ENCODE assay signal across 8 cellular contexts in genomic region chr3:149273096-149273751, GRCh38. TPM values are rescaled to one million over a fixed set of nuclear protein-coding genes. Genes with fewer than 3 reads are reported as not detected.
DNase-seq lines count a peak whose midpoint lies in the region; ATAC-seq and TF ChIP-seq lines count a peak whose summit lies in the region.

No MANE protein-coding gene starts in this region.

- ATAC-seq in GM18498 (IDR thresholded peaks at IDR 0.05; ENCODE audit: unreplicated experiment) = peak; percentile 77
- peak; percentile 82 for ATAC-seq in HG02870 (IDR thresholded peaks at IDR 0.05; ENCODE audit: unreplicated experiment)
- peak; percentile 86 for ATAC-seq in memory B cell (ENCODE audit: low read depth)

- no peaks in the 10 kb centered on the region for H3K9me3 ChIP-seq in endodermal cell (ENCODE audit: control insufficient read depth, low read length)
- H3K9me3 ChIP-seq in uterus = no peaks in the 10 kb centered on the region

- H3K4me1 Mint-ChIP-seq in endodermal cell (peaks cover 17% of the 10 kb centered on the region), memory B cell (peaks cover 17% of the 10 kb centered on the region)

- H3K9ac ChIP-seq in endodermal cell (ENCODE audit: extremely low read depth, low read length, poor library complexity, severe bottlenecking) = no peak overlapping the region

- DNase-seq in NCI-H1092 treated with DMSO at 0.1 percent for 48 hours (lab: John Stamatoyannopoulos, UW) = peak; percentile 90
- peak; percentile 18 for DNase-seq in SIG-M5 (lab: John Stamatoyannopoulos, UW)
- DNase-seq in endodermal cell = peak; percentile 75
- DNase-seq in memory B cell (ENCODE audit: low spot score in 2 of 2) = peak; percentile 19 to 52
- DNase-seq in uterus = peak; percentile 40 to 69

- intact Hi-C loops in uterus (cut with DNase I; ENCODE audit: low total_unique reads) = loop anchor here (5.0 to 10.0 kb wide), 3 partner anchors 156 to 318 kb away; no protein-coding TSS in a partner anchor

- H3K36me3 Mint-ChIP-seq in endodermal cell (ENCODE audit: low read depth) (no peaks in the 10 kb centered on the region), memory B cell (no peaks in the 10 kb centered on the region)

- no peaks in the 10 kb centered on the region for H3K4me1 ChIP-seq in endodermal cell (ENCODE audit: control insufficient read depth, insufficient read depth, low read length)
- no peaks in the 10 kb centered on the region for H3K4me1 ChIP-seq in uterus

- no peak overlapping the region for H3K4me3 ChIP-seq in endodermal cell (ENCODE audit: low read length)
- no peak overlapping the region for H3K4me3 ChIP-seq in uterus

- H3K27ac Mint-ChIP-seq in endodermal cell (no peak overlapping the region), memory B cell (no peak overlapping the region)

- H3K27ac ChIP-seq in C4-2B (no peak overlapping the region), endodermal cell (ENCODE audit: low read depth, low read length) (no peak overlapping the region), uterus (peak overlapping the region; percentile 26 to 31)

- TF ChIP-seq CTCF in C4-2B (conservative IDR thresholded peaks at IDR 0.05) = peak; percentile 99
- TF ChIP-seq CTCF in endodermal cell (conservative IDR thresholded peaks at IDR 0.05) = peak; percentile 98
- TF ChIP-seq CTCF in uterus (IDR thresholded peaks at IDR 0.05) = peak; percentile 90 to 97 (median 94)

- H3K4me3 Mint-ChIP-seq in endodermal cell (no peak overlapping the region), memory B cell (no peak overlapping the region)

- H3K36me3 ChIP-seq in endodermal cell (ENCODE audit: control insufficient read depth, insufficient read depth, low read length) (no peaks in the 10 kb centered on the region), uterus (no peaks in the 10 kb centered on the region)

- H3K9me3 Mint-ChIP-seq in endodermal cell (no peaks in the 10 kb centered on the region), memory B cell (no peaks in the 10 kb centered on the region)

- TF ChIP-seq POLR2A in uterus (IDR thresholded peaks at IDR 0.05) = no peak

- 5 to 33% methylated on average over 2 to 4 of the region's 4 CpGs for WGBS in endodermal cell (ENCODE audit: insufficient coverage in 1 of 2, insufficient read length in 1 of 2), 2 experiments

- no peaks in the 10 kb centered on the region for H3K27me3 ChIP-seq in endodermal cell (ENCODE audit: control insufficient read depth, insufficient read depth, low read length, poor library complexity, severe bottlenecking)
- no peaks in the 10 kb centered on the region for H3K27me3 ChIP-seq in uterus

- H3K27me3 Mint-ChIP-seq in endodermal cell (ENCODE audit: insufficient read depth) (no peaks in the 10 kb centered on the region), memory B cell (no peaks in the 10 kb centered on the region)

RNA-seq across cellular contexts. Expression of gene CP, which starts 51.6 kb away (rescaled TPM):
- total RNA-seq in endodermal cell = under 1 TPM; 0.53 to 0.86 TPM
- polyA plus RNA-seq in endodermal cell (2013, experiment 1 of 2) = 1.3 TPM
- 1.1 TPM for polyA plus RNA-seq in endodermal cell (2013, experiment 2 of 2)
- 10 to 100 TPM in 1 of 4 donors, 1 to 10 TPM in 3; 2.2 to 13.3 (median 5.9) TPM for total RNA-seq in uterus

Comparison
In these comparisons a context has a peak if more than half of its experiments do, and no peak if none do; other contexts are left out.
1. H3K27ac ChIP-seq: peak in uterus (2 of 2); none in C4-2B (single experiment) and endodermal cell (single experiment).
2. DNase-seq: peak in every context shown above with its lines; median percentile 90 in NCI-H1092 treated with DMSO at 0.1 percent for 48 hours; 75 in endodermal cell; 54 in uterus; 36 in memory B cell; 18 in SIG-M5.
3. Peak in every context shown above with its lines, with median percentiles within 50 percentile points of each other: CTCF ChIP-seq and ATAC-seq.